Comparison of ENCODE assay signal across 8 cellular contexts in genomic region chr11:6737872-6738466, GRCh38.
A peak's percentile ranks its signal among the peaks of the same experiment; 100 is the strongest.
DNase-seq lines count a peak whose midpoint lies in the region; ATAC-seq and TF ChIP-seq lines count a peak whose summit lies in the region.

No MANE protein-coding gene starts in this region.

- H3K4me3 Mint-ChIP-seq in activated naive CD4-positive, alpha-beta T cell treated with anti-CD3 and anti-CD28 coated beads, Interleukin-2, amount 50 U/mL, for 24 hours: peak overlapping the region; percentile 8

- H3K36me3 ChIP-seq in RWPE2 (ENCODE audit: low read depth): no peaks in the 10 kb centered on the region

- no peaks in the 10 kb centered on the region for H3K27me3 Mint-ChIP-seq in activated naive CD4-positive, alpha-beta T cell treated with anti-CD3 and anti-CD28 coated beads, Interleukin-2, amount 50 U/mL, for 24 hours

- H3K4me3 ChIP-seq in RWPE2 (ENCODE audit: severe bottlenecking): no peak overlapping the region

- peaks cover 11% of the 10 kb centered on the region for H3K36me3 Mint-ChIP-seq in activated naive CD4-positive, alpha-beta T cell treated with anti-CD3 and anti-CD28 coated beads, Interleukin-2, amount 50 U/mL, for 24 hours

- H3K27ac ChIP-seq in RWPE2 (ENCODE audit: poor library complexity, severe bottlenecking): no peak overlapping the region

- peak; percentile 76 for TF ChIP-seq CTCF in RWPE2 (IDR thresholded peaks at IDR 0.05; ENCODE audit: poor library complexity, severe bottlenecking)

- H3K27ac Mint-ChIP-seq in activated naive CD4-positive, alpha-beta T cell treated with anti-CD3 and anti-CD28 coated beads, Interleukin-2, amount 50 U/mL, for 24 hours: peak overlapping the region; percentile 98

- H3K4me1 Mint-ChIP-seq in activated naive CD4-positive, alpha-beta T cell treated with anti-CD3 and anti-CD28 coated beads, Interleukin-2, amount 50 U/mL, for 24 hours: peaks cover 93% of the 10 kb centered on the region

- H3K9me3 Mint-ChIP-seq in activated naive CD4-positive, alpha-beta T cell treated with anti-CD3 and anti-CD28 coated beads, Interleukin-2, amount 50 U/mL, for 24 hours: no peaks in the 10 kb centered on the region

- no peaks in the 10 kb centered on the region for H3K9me3 ChIP-seq in RWPE2 (ENCODE audit: severe bottlenecking)

- no peaks in the 10 kb centered on the region for H3K4me1 ChIP-seq in RWPE2 (ENCODE audit: insufficient read depth, poor library complexity, severe bottlenecking)

- peaks cover 6% of the 10 kb centered on the region for H3K27me3 ChIP-seq in RWPE2 (ENCODE audit: insufficient read depth, poor library complexity, severe bottlenecking)

- ATAC-seq in GM19467 (IDR thresholded peaks at IDR 0.05; ENCODE audit: unreplicated experiment): peak; percentile 73
- peak; percentile 82 for ATAC-seq in HG03520 (IDR thresholded peaks at IDR 0.05; ENCODE audit: unreplicated experiment)
- peak; percentile 71 for ATAC-seq in RWPE2 (ENCODE audit: low read depth)

- DNase-seq in EH (ENCODE audit: low read depth) (peak; percentile 49), RWPE2 (ENCODE audit: low spot score) (no peak), hepatic stellate cell (ENCODE audit: low spot score) (peak; percentile 15), NCI-H187 treated with DMSO at 0.1 percent for 48 hours (lab: John Stamatoyannopoulos, UW) (no peak)
- peak; percentile 60 for DNase-seq in stimulated activated CD4-positive, alpha-beta T cell treated with anti-CD3 and anti-CD28 coated beads, Interleukin-1b, Interleukin-23, amount 100 ng/mL, for 48 hours

Comparison
In these comparisons a context has a peak if more than half of its experiments do, and no peak if none do; other contexts are left out.
1. DNase-seq: peak in EH (single experiment), hepatic stellate cell (single experiment) and stimulated activated CD4-positive, alpha-beta T cell treated with anti-CD3 and anti-CD28 coated beads, Interleukin-1b, Interleukin-23, amount 100 ng/mL, for 48 hours (single experiment); none in RWPE2 (single experiment) and NCI-H187 treated with DMSO at 0.1 percent for 48 hours (single experiment).
2. Peak in every context shown above with its lines, with median percentiles within 50 percentile points of each other: ATAC-seq.